Comparison of ENCODE assay signal across 12 cellular contexts in genomic region chr22:23540837-23541236, GRCh38. TPM values are rescaled to one million over a fixed set of nuclear protein-coding genes. Genes with fewer than 3 reads are reported as not detected.
"Had no signal": no experiment of that assay in that cellular context is flagged by ENCODE, and none has a peak within 500 bp of the region (broad histone marks: within the 10 kb centered on the region; RNA-seq: fewer than 3 reads in every experiment).

No MANE protein-coding gene starts in this region.

RNA-seq across cellular contexts. Expression of gene IGLL1, which starts 39.3 kb away (rescaled TPM):
- total RNA-seq: activated CD4-positive, alpha-beta T cell treated with anti-CD3 and anti-CD28 coated beads, Interleukin-2, amount 10 ng/mL, durations not matched to agents 24 days and 14 days; activated CD8-positive, alpha-beta memory T cell treated with anti-CD3 and anti-CD28 coated beads for 36 hours; activated CD8-positive, alpha-beta T cell treated with anti-CD3 and anti-CD28 coated beads for 36 hours; activated naive CD8-positive, alpha-beta T cell treated with anti-CD3 and anti-CD28 coated beads for 36 hours; ascending aorta; body of pancreas; breast epithelium; cardiac septum; IMR-90; M059J; RPMI7951; T-helper 1 cell treated with Interleukin-12 subunit alpha and Interleukin-12 subunit beta and Interleukin-4 antibody, amounts not matched to agents 30 ng/mL and 1 ng/mL, for 36 hours had no signal
- polyA plus RNA-seq: IMR-90 had no signal
